8 cellular contexts compared by ENCODE assay signal in the genomic region with DNA sequence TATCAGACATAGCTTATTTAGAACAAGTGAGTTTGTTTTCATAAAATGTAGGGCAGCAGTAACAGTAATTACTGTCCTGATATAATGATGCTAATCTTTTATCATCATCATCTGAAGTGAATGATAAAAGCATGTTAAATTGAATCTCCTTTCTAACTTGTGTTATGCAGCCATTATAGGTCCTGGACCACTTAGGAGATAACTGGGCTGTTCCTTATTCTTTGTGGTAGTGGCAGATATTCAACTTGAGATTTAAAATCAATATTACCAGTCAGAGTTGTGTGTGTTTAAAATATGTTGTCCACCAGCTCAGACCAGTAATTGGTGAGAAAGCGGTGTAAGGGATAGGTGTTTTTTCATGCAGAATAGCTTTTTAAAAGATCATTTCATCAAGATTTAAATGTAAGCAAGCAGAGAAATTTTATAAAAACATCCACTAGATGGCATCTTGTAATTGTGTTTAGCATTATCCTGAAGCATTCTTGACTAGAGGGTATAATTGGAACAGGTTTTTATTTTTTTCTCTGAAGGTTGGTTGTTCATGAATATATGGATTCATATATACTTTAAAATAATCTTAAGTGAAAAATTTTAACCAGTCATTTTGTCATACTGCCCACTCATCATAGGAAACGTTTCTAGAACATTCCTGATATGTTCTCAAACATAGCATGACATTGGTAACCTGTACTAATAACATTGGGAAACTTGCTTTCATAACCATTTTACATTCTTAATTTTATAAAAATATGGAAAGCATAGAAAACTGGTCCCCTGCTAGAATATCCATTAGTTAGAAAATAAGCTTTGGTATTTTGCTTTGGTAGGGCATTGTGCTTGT.
DNase-seq lines count a peak whose midpoint lies in the region; ATAC-seq, FAIRE-seq and TF ChIP-seq lines count a peak whose summit lies in the region.

No MANE protein-coding gene starts in this region.

- CTCF ChIA-PET in A673 (lab: Charles Lee), result interaction anchor here (0.9 to 1.5 kb wide), 3 partner anchors 12 to 169 kb away, joined by 3 to 8 read pairs (median 3); no protein-coding TSS in a partner anchor

- POLR2A ChIA-PET in A673 (lab: Charles Lee; ENCODE audit: low non-redundant PET), result no interaction called here

- H3K36me3 ChIP-seq in A673 (ENCODE audit: insufficient read depth, low read length, poor library complexity, severe bottlenecking), result no peaks in the 10 kb centered on the region
- no peaks in the 10 kb centered on the region for H3K36me3 ChIP-seq in bronchial epithelial cell (ENCODE audit: control insufficient read depth, insufficient read depth, low read length)

- no peaks in the 10 kb centered on the region for H3K4me1 ChIP-seq in A673 (ENCODE audit: insufficient read depth, low read length, poor library complexity, severe bottlenecking)

- H3K27me3 ChIP-seq in A673 (replicated peaks; ENCODE audit: insufficient read depth, low read depth, low read length, poor library complexity) (no peaks in the 10 kb centered on the region), bronchial epithelial cell (ENCODE audit: control insufficient read depth, insufficient read depth, low read length) (no peaks in the 10 kb centered on the region)

- H3K4me3 ChIP-seq in A673 (ENCODE audit: low read depth, low read length, poor library complexity, severe bottlenecking) (no peak overlapping the region), bronchial epithelial cell (ENCODE audit: low read depth, low read length) (no peak overlapping the region)

- DNase-seq in A673 (ENCODE audit: low spot score) (peak; percentile 61), NCI-H460 (ENCODE audit: extremely low read depth, low read depth) (peak; percentile 18), bronchial epithelial cell (ENCODE audit: low read depth) (peak; percentile 51), middle frontal gyrus (ENCODE audit: extremely low spot score, low spot score) (peak; percentile 46)
- no peak for DNase-seq in activated T-cell treated with anti-CD3 and anti-CD28 coated beads, Interleukin-2, amount 50 U/mL, for 1 hour

- H3K9me3 ChIP-seq in A673 (ENCODE audit: low read depth, low read length, poor library complexity, severe bottlenecking), result no peaks in the 10 kb centered on the region

- FAIRE-seq in bronchial epithelial cell (lab: Jason Lieb, UNC), result no peak

- H3K27ac ChIP-seq in A673 (ENCODE audit: low read depth, low read length, poor library complexity, severe bottlenecking), result no peak overlapping the region

- peak; percentile 69 for TF ChIP-seq CTCF in A673 (conservative IDR thresholded peaks at IDR 0.05; ENCODE audit: low read depth, low read length)
- TF ChIP-seq CTCF in bronchial epithelial cell (IDR thresholded peaks at IDR 0.05; ENCODE audit: insufficient read depth, low read length, severe bottlenecking), result peak; percentile 22

- peak; percentile 35 for ATAC-seq in GM19043 (IDR thresholded peaks at IDR 0.05; ENCODE audit: low read depth, unreplicated experiment)
- no peak for ATAC-seq in GM21526 (IDR thresholded peaks at IDR 0.05; ENCODE audit: low FRiP score, unreplicated experiment)
- no peak for ATAC-seq in HG03097 (IDR thresholded peaks at IDR 0.05; ENCODE audit: low FRiP score, unreplicated experiment)

- no TSS peak for BruUV-seq in A673 (replicated peaks; lab: Mats Ljungman, UMichigan)

- intact Hi-C loops in A673 (cut with micrococcal nuclease; ENCODE audit: unreplicated experiment), result loop anchor here (5.0 to 10.0 kb wide), 2 partner anchors 66 to 798 kb away; no protein-coding TSS in a partner anchor
